In genomic region chr7:39228946-39229345, GRCh38 we compare ENCODE assay signal across 1 cellular context.
TF ChIP-seq lines count a peak whose summit lies in the region.

No MANE protein-coding gene starts in this region.

TF ChIP-seq in GM23338, 12 proteins besides CTCF, POLR2A, EP300 and RAD21 (continued from another document):
- TF ChIP-seq ZNF462 (CRISPR knock-in tag; IDR thresholded peaks at IDR 0.05) (no peak), ETS1 (IDR thresholded peaks at IDR 0.05) (no peak), ZNF331 (CRISPR knock-in tag; IDR thresholded peaks at IDR 0.05; ENCODE audit: low read depth) (no peak)
TF ChIP-seq in GM23338: peak in this region for 0.
